8 cellular contexts compared by ENCODE assay signal in genomic region chr10:24951201-24952145, GRCh38. TPM values are rescaled to one million over a fixed set of nuclear protein-coding genes. Genes with fewer than 3 reads are reported as not detected.
DNase-seq lines count a peak whose midpoint lies in the region; ATAC-seq and TF ChIP-seq lines count a peak whose summit lies in the region.

No MANE protein-coding gene starts in this region.

- H3K27me3 ChIP-seq in GM23338 (ENCODE audit: insufficient read depth) (no peaks in the 10 kb centered on the region), transverse colon (no peaks in the 10 kb centered on the region)
- H3K27me3 ChIP-seq in effector memory CD4-positive, alpha-beta T cell (replicated peaks; ENCODE audit: control insufficient read depth, insufficient read depth, low read length, poor library complexity, severe bottlenecking), result no peaks in the 10 kb centered on the region

- WGBS in transverse colon (ENCODE audit: low coverage in 1 of 2), 2 donors, result 29 to 65% methylated on average over 3 to 10 of the region's 10 CpGs

- H4K20me1 ChIP-seq in GM23338 (replicated peaks; ENCODE audit: insufficient read depth), result no peaks in the 10 kb centered on the region

- H3K4me1 Mint-ChIP-seq in GM23338 (peaks cover 25% of the 10 kb centered on the region), memory B cell (peaks cover 7% of the 10 kb centered on the region)

- intact Hi-C loops in transverse colon (cut with DNase I; ENCODE audit: low total_unique reads), result no loop called here

- H3K27ac Mint-ChIP-seq in GM23338 (peak overlapping the region; percentile 69), memory B cell (peak overlapping the region; percentile 15)

- no peak for TF ChIP-seq CTCF in GM23338 (conservative IDR thresholded peaks at IDR 0.05; ENCODE audit: low read depth in 2 of 2)
- TF ChIP-seq CTCF in transverse colon (IDR thresholded peaks at IDR 0.05), result no peak

- H3K9me3 Mint-ChIP-seq in GM23338, result no peaks in the 10 kb centered on the region; the same call in 1 of the 3 replicates
- peaks cover 2% of the 10 kb centered on the region for H3K9me3 Mint-ChIP-seq in memory B cell

- TF ChIP-seq EP300 in transverse colon (IDR thresholded peaks at IDR 0.05; ENCODE audit: low read depth), result no peak

- peak; percentile 80 for ATAC-seq in GM23338
- no peak for ATAC-seq in memory B cell (ENCODE audit: low read depth)
- no peak for ATAC-seq in GM18520 (IDR thresholded peaks at IDR 0.05; ENCODE audit: unreplicated experiment)

- H3K4me3 ChIP-seq in GM23338, result peak overlapping the region; percentile 78
- H3K4me3 ChIP-seq in effector memory CD4-positive, alpha-beta T cell (ENCODE audit: insufficient read depth, low read depth, low read length, poor library complexity, severe bottlenecking), result peak overlapping the region; percentile 67
- H3K4me3 ChIP-seq in transverse colon, result peak overlapping the region; percentile 48 to 77 (median 60)

- in situ Hi-C loops in transverse colon (cut with MboI; ENCODE audit: low pct_ligation_motif_present in 1 of 4, low pct_unique_long_range_greater_than_20kb in 1 of 4, low sequenced_read_pairs in 3 of 4), result loop anchor here in 1 of 4 donors (25.0 kb wide), 1 partner anchor 314 kb away; no protein-coding TSS in a partner anchor

- peak overlapping the region; percentile 99 for H3K27ac ChIP-seq in GM23338 (ENCODE audit: low read depth)
- H3K27ac ChIP-seq in effector memory CD4-positive, alpha-beta T cell (ENCODE audit: insufficient read depth, low read length, poor library complexity, severe bottlenecking), result no peak overlapping the region
- H3K27ac ChIP-seq in transverse colon, result peak overlapping the region; percentile 80 to 85 (median 84)

- peak overlapping the region; percentile 75; the same call in 1 of the 2 replicates for H2AFZ ChIP-seq in GM23338

- H3K36me3 Mint-ChIP-seq in GM23338 (ENCODE audit: low read depth) (no peaks in the 10 kb centered on the region), memory B cell (no peaks in the 10 kb centered on the region)

- H3K4me1 ChIP-seq in GM23338 (ENCODE audit: insufficient read depth) (peaks cover 30% of the 10 kb centered on the region), transverse colon (peaks cover 0 to 18% (median 13%) of the 10 kb centered on the region in 4 donors)
- H3K4me1 ChIP-seq in effector memory CD4-positive, alpha-beta T cell (ENCODE audit: control insufficient read depth, insufficient read depth, low read length, poor library complexity, severe bottlenecking), result peaks cover 8% of the 10 kb centered on the region

- H3K27me3 Mint-ChIP-seq in GM23338 (ENCODE audit: insufficient read depth, low read depth, poor library complexity) (peaks cover 16% of the 10 kb centered on the region), memory B cell (no peaks in the 10 kb centered on the region)

- peak overlapping the region; percentile 76 for H3K4me3 Mint-ChIP-seq in GM23338
- H3K4me3 Mint-ChIP-seq in memory B cell, result peak overlapping the region; percentile 86

- H3K4me2 ChIP-seq in GM23338, result peak overlapping the region; percentile 93

- H3K79me2 ChIP-seq in GM23338 (replicated peaks; ENCODE audit: insufficient read depth), result no peaks in the 10 kb centered on the region

- H3K9me2 ChIP-seq in GM23338 (ENCODE audit: insufficient read depth), result no peaks in the 10 kb centered on the region

- peak in 10 of 14 donors; percentile 44 to 75 (median 66) for DNase-seq in C1 segment of cervical spinal cord (lab: John Stamatoyannopoulos, UW)
- peak; percentile 86 for DNase-seq in GM23338 (ENCODE audit: low spot score)
- DNase-seq in SHP77 (lab: John Stamatoyannopoulos, UW), result peak; percentile 38 to 43
- DNase-seq in effector memory CD4-positive, alpha-beta T cell, result no peak
- no peak for DNase-seq in memory B cell (ENCODE audit: low spot score in 2 of 2)
- peak; percentile 49 for DNase-seq in transverse colon
- no peak for DNase-seq in activated gamma-delta T cell (lab: John Stamatoyannopoulos, UW)

- H3K36me3 ChIP-seq in GM23338 (ENCODE audit: insufficient read depth) (no peaks in the 10 kb centered on the region), transverse colon (no peaks in the 10 kb centered on the region)
- no peaks in the 10 kb centered on the region for H3K36me3 ChIP-seq in effector memory CD4-positive, alpha-beta T cell (ENCODE audit: control insufficient read depth, insufficient read depth, low read length)

- TF ChIP-seq POLR2A in transverse colon (IDR thresholded peaks at IDR 0.05), result no peak

- no peaks in the 10 kb centered on the region for H3K9me3 ChIP-seq in effector memory CD4-positive, alpha-beta T cell (ENCODE audit: control insufficient read depth, low read length)
- H3K9me3 ChIP-seq in transverse colon, result no peaks in the 10 kb centered on the region

- H3F3A ChIP-seq in GM23338 (replicated peaks; ENCODE audit: low read depth), result peaks cover 19% of the 10 kb centered on the region; the same call in 1 of the 2 replicates

TF ChIP-seq in GM23338, 12 proteins besides CTCF, POLR2A, EP300 and RAD21 (continues in another document):
- TF ChIP-seq EZH2phosphoT487 (IDR thresholded peaks at IDR 0.05; ENCODE audit: unreplicated experiment), result no peak
- TF ChIP-seq ZNF331 (CRISPR knock-in tag; IDR thresholded peaks at IDR 0.05; ENCODE audit: low read depth), result no peak
- TF ChIP-seq, protein P1, sequence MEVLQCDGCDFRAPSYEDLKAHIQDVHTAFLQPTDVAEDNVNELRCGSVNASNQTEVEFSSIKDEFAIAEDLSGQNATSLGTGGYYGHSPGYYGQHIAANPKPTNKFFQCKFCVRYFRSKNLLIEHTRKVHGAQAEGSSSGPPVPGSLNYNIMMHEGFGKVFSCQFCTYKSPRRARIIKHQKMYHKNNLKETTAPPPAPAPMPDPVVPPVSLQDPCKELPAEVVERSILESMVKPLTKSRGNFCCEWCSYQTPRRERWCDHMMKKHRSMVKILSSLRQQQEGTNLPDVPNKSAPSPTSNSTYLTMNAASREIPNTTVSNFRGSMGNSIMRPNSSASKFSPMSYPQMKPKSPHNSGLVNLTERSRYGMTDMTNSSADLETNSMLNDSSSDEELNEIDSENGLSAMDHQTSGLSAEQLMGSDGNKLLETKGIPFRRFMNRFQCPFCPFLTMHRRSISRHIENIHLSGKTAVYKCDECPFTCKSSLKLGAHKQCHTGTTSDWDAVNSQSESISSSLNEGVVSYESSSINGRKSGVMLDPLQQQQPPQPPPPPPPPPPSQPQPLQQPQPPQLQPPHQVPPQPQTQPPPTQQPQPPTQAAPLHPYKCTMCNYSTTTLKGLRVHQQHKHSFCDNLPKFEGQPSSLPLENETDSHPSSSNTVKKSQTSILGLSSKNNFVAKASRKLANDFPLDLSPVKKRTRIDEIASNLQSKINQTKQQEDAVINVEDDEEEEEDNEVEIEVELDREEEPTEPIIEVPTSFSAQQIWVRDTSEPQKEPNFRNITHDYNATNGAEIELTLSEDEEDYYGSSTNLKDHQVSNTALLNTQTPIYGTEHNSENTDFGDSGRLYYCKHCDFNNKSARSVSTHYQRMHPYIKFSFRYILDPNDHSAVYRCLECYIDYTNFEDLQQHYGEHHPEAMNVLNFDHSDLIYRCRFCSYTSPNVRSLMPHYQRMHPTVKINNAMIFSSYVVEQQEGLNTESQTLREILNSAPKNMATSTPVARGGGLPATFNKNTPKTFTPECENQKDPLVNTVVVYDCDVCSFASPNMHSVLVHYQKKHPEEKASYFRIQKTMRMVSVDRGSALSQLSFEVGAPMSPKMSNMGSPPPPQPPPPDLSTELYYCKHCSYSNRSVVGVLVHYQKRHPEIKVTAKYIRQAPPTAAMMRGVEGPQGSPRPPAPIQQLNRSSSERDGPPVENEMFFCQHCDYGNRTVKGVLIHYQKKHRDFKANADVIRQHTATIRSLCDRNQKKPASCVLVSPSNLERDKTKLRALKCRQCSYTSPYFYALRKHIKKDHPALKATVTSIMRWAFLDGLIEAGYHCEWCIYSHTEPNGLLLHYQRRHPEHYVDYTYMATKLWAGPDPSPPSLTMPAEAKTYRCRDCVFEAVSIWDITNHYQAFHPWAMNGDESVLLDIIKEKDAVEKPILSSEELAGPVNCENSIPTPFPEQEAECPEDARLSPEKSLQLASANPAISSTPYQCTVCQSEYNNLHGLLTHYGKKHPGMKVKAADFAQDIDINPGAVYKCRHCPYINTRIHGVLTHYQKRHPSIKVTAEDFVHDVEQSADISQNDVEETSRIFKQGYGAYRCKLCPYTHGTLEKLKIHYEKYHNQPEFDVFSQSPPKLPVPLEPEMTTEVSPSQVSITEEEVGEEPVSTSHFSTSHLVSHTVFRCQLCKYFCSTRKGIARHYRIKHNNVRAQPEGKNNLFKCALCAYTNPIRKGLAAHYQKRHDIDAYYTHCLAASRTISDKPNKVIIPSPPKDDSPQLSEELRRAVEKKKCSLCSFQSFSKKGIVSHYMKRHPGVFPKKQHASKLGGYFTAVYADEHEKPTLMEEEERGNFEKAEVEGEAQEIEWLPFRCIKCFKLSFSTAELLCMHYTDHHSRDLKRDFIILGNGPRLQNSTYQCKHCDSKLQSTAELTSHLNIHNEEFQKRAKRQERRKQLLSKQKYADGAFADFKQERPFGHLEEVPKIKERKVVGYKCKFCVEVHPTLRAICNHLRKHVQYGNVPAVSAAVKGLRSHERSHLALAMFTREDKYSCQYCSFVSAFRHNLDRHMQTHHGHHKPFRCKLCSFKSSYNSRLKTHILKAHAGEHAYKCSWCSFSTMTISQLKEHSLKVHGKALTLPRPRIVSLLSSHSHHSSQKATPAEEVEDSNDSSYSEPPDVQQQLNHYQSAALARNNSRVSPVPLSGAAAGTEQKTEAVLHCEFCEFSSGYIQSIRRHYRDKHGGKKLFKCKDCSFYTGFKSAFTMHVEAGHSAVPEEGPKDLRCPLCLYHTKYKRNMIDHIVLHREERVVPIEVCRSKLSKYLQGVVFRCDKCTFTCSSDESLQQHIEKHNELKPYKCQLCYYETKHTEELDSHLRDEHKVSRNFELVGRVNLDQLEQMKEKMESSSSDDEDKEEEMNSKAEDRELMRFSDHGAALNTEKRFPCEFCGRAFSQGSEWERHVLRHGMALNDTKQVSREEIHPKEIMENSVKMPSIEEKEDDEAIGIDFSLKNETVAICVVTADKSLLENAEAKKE (CRISPR knock-in tag; IDR thresholded peaks at IDR 0.05), result 0 out of 2 replicates have a peak, but pooled peaks have one; percentile 5
- no peak for TF ChIP-seq JUNB (IDR thresholded peaks at IDR 0.05; ENCODE audit: unreplicated experiment)
- no peak for TF ChIP-seq ETS1 (IDR thresholded peaks at IDR 0.05)
- TF ChIP-seq POLR2AphosphoS5 (IDR thresholded peaks at IDR 0.05; ENCODE audit: low read depth), result peak; percentile 59

RNA-seq across cellular contexts. Expression of gene PRTFDC1, which starts 0.9 kb away (rescaled TPM):
- total RNA-seq in GM23338 (2014; rRNA removed; shearing (Covaris generic)), result 5.3 and 7.9 TPM in 2 replicates
- polyA plus RNA-seq in GM23338 (2016; fragmentation: Nextera tagmentation; extraction: Ambion mirVana), result 7.6 and 9.1 TPM in 2 replicates
- 1 to 10 TPM in 2 of 4 donors, under 1 TPM in 1, not detected in 1; 0.80 to 6.7 (median 4.9) TPM for total RNA-seq in transverse colon

Comparison
In these comparisons a context has a peak if more than half of its experiments do, and no peak if none do; other contexts are left out.
1. DNase-seq: peak in C1 segment of cervical spinal cord (10 of 14), GM23338 (single experiment), SHP77 (2 of 2) and transverse colon (single experiment); none in effector memory CD4-positive, alpha-beta T cell (0 of 3), memory B cell (0 of 2) and activated gamma-delta T cell (single experiment).
2. Peak in every context shown above with its lines, with median percentiles within 50 percentile points of each other: H3K4me3 ChIP-seq.